In the genomic region with DNA sequence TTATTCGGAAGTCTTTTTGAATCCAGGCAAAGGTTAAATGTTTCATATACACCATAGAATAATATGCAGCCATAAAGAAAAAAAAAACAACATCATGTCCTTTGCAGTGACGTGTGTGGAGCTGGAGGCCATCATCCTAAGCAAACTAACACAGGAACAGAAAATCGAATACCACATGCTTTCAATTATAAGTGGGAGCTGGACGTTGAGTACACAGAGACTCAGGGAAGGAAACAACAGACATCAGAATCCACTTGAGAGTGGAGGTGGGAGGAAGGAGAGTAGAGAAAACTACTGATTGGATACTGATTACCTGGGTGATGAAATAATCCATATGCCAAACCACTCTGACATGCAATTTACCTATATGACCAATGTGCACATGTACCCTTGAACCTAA, we compare ENCODE assay signal across 28 cellular contexts.
"Had no signal": no experiment of that assay in that cellular context is flagged by ENCODE, and none has a peak within 500 bp of the region (broad histone marks: within the 10 kb centered on the region; RNA-seq: fewer than 3 reads in every experiment).

No MANE protein-coding gene starts in this region.

- H3K4me1 ChIP-seq: adrenal gland, breast epithelium, colonic mucosa, gastrocnemius medialis had no signal

- H3K27me3 ChIP-seq: adrenal gland, ascending aorta, breast epithelium, colonic mucosa, foreskin keratinocyte, gastrocnemius medialis, heart left ventricle had no signal

- DNase-seq: activated CD4-positive, alpha-beta memory T cell treated with anti-CD3 and anti-CD28 coated beads for 36 hours; activated CD4-positive, alpha-beta T cell treated with anti-CD3 and anti-CD28 coated beads for 36 hours; activated CD4-positive, alpha-beta T cell treated with anti-CD3 and anti-CD28 coated beads, Interleukin-2, amount 10 ng/mL, durations not matched to agents 24 days and 14 days; activated CD4-positive, CD25-positive, alpha-beta regulatory T cell; activated CD4-positive, CD25-positive, alpha-beta regulatory T cell treated with anti-CD3 and anti-CD28 coated beads, Interleukin-2, amount 50 U/mL, for 72 hours; activated CD8-positive, alpha-beta memory T cell treated with anti-CD3 and anti-CD28 coated beads, Interleukin-2, amount 10 ng/mL, durations not matched to agents 7 days and 5 days; activated CD8-positive, alpha-beta memory T cell treated with anti-CD3 and anti-CD28 coated beads, Interleukin-2, amount 50 U/mL, for 4 hours; activated CD8-positive, alpha-beta T cell treated with anti-CD3 and anti-CD28 coated beads, Interleukin-2, amount 10 ng/mL, durations not matched to agents 7 days and 5 days; activated effector memory CD4-positive, alpha-beta T cell treated with anti-CD3 and anti-CD28 coated beads, Interleukin-2, amount 50 U/mL, for 16 hours; activated naive CD4-positive, alpha-beta T cell treated with anti-CD3 and anti-CD28 coated beads for 36 hours; activated naive CD8-positive, alpha-beta T cell treated with anti-CD3 and anti-CD28 coated beads for 36 hours; activated naive CD8-positive, alpha-beta T cell treated with anti-CD3 and anti-CD28 coated beads, Interleukin-2, amount 50 U/mL, for 24 hours; activated T-cell treated with anti-CD3 and anti-CD28 coated beads, Interleukin-2, amount 50 U/mL, for 1 hour; activated T-cell treated with anti-CD3 and anti-CD28 coated beads, Interleukin-2, amount 50 U/mL, for 48 hours; adrenal gland; amygdala; central memory CD4-positive, alpha-beta T cell; cerebellar nuclear complex; colonic mucosa; effector CD8-positive, alpha-beta T cell; foreskin keratinocyte; gastrocnemius medialis; glutamatergic neuron; heart left ventricle; T-helper 2 cell had no signal

- H3K36me3 ChIP-seq: adrenal gland, ascending aorta, breast epithelium, cardiac muscle cell, colonic mucosa, gastrocnemius medialis, heart left ventricle had no signal

- H3K9me3 ChIP-seq: adrenal gland, ascending aorta, breast epithelium, colonic mucosa, gastrocnemius medialis, heart left ventricle had no signal

- H3K4me3 ChIP-seq: adrenal gland, ascending aorta, breast epithelium, cardiac muscle cell, colonic mucosa, gastrocnemius medialis, heart left ventricle had no signal

- H3K27ac ChIP-seq: adrenal gland, ascending aorta, breast epithelium, cardiac muscle cell, colonic mucosa, foreskin keratinocyte, gastrocnemius medialis, heart left ventricle had no signal
